ENCODE assay signal across 9 cellular contexts in genomic region chr4:5573965-5574364, GRCh38.
"Had no signal": no experiment of that assay in that cellular context is flagged by ENCODE, and none has a peak within 500 bp of the region (broad histone marks: within the 10 kb centered on the region; RNA-seq: fewer than 3 reads in every experiment).

No MANE protein-coding gene starts in this region.

- H3K4me1 ChIP-seq: HAP-1 had no signal

- H3K36me3 ChIP-seq: HAP-1 had no signal

- H3K27ac Mint-ChIP-seq: HFFc6, IgD-negative memory B cell had no signal

- H3K9ac ChIP-seq: GM23248 had no signal

- H3K27ac ChIP-seq: GM23248 had no signal

- H3K4me3 Mint-ChIP-seq: HFFc6, IgD-negative memory B cell had no signal

- ATAC-seq: HCT116, K562 had no signal

- H3K9me3 ChIP-seq: HAP-1 had no signal

- DNase-seq: GM23248, GOT3, H7, HFFc6, KG1 had no signal

- H2AFZ ChIP-seq: GM23248 had no signal

- H3K4me3 ChIP-seq: GM23248, HAP-1, K562 had no signal

- H3K9me3 Mint-ChIP-seq: HFFc6 had no signal

- H3K27me3 Mint-ChIP-seq: IgD-negative memory B cell had no signal

- H3K36me3 Mint-ChIP-seq: IgD-negative memory B cell had no signal

- H3K4me1 Mint-ChIP-seq: IgD-negative memory B cell had no signal
